1 cellular context compared by ENCODE assay signal in genomic region chr22:45180280-45180679, GRCh38.
TF ChIP-seq lines count a peak whose summit lies in the region.

No MANE protein-coding gene starts in this region.

TF ChIP-seq in GM23338, 12 proteins besides CTCF, POLR2A, EP300 and RAD21 (continued from another document):
- TF ChIP-seq ZNF462 (CRISPR knock-in tag; IDR thresholded peaks at IDR 0.05) (no peak), JUNB (IDR thresholded peaks at IDR 0.05; ENCODE audit: unreplicated experiment) (no peak), EZH2phosphoT487 (IDR thresholded peaks at IDR 0.05; ENCODE audit: unreplicated experiment) (no peak), STAT1 (IDR thresholded peaks at IDR 0.05; ENCODE audit: unreplicated experiment) (no peak), POLR2AphosphoS5 (IDR thresholded peaks at IDR 0.05; ENCODE audit: low read depth) (no peak), EZH2 (IDR thresholded peaks at IDR 0.05; ENCODE audit: low read depth, unreplicated experiment) (no peak)
- TF ChIP-seq, protein P1, sequence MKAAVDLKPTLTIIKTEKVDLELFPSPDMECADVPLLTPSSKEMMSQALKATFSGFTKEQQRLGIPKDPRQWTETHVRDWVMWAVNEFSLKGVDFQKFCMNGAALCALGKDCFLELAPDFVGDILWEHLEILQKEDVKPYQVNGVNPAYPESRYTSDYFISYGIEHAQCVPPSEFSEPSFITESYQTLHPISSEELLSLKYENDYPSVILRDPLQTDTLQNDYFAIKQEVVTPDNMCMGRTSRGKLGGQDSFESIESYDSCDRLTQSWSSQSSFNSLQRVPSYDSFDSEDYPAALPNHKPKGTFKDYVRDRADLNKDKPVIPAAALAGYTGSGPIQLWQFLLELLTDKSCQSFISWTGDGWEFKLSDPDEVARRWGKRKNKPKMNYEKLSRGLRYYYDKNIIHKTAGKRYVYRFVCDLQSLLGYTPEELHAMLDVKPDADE (IDR thresholded peaks at IDR 0.05): no peak
- TF ChIP-seq, protein P2, sequence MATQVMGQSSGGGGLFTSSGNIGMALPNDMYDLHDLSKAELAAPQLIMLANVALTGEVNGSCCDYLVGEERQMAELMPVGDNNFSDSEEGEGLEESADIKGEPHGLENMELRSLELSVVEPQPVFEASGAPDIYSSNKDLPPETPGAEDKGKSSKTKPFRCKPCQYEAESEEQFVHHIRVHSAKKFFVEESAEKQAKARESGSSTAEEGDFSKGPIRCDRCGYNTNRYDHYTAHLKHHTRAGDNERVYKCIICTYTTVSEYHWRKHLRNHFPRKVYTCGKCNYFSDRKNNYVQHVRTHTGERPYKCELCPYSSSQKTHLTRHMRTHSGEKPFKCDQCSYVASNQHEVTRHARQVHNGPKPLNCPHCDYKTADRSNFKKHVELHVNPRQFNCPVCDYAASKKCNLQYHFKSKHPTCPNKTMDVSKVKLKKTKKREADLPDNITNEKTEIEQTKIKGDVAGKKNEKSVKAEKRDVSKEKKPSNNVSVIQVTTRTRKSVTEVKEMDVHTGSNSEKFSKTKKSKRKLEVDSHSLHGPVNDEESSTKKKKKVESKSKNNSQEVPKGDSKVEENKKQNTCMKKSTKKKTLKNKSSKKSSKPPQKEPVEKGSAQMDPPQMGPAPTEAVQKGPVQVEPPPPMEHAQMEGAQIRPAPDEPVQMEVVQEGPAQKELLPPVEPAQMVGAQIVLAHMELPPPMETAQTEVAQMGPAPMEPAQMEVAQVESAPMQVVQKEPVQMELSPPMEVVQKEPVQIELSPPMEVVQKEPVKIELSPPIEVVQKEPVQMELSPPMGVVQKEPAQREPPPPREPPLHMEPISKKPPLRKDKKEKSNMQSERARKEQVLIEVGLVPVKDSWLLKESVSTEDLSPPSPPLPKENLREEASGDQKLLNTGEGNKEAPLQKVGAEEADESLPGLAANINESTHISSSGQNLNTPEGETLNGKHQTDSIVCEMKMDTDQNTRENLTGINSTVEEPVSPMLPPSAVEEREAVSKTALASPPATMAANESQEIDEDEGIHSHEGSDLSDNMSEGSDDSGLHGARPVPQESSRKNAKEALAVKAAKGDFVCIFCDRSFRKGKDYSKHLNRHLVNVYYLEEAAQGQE (IDR thresholded peaks at IDR 0.05; ENCODE audit: unreplicated experiment): no peak
